Comparison of ENCODE assay signal across 23 cellular contexts in the genomic region with DNA sequence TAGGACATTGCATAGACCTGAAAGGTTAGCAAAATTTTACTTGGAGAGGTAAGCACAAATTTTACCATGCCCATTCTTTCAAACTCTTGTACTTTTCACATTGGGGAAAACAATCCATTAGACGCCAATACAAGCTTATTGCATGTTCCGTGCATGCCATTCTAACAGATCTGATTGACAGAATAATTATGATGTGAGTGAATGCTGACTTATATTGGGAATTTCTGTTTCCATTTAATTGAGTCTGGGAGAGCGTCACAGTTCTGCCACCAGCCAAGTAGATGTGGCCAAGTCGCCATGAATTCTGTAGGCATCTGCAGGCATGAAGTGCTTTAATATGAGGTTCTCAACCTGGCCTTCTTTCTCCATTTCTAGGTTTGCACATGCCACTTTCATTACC.
"Had no signal": no experiment of that assay in that cellular context is flagged by ENCODE, and none has a peak within 500 bp of the region (broad histone marks: within the 10 kb centered on the region; RNA-seq: fewer than 3 reads in every experiment).

No MANE protein-coding gene starts in this region.

- H3K9me3 ChIP-seq: colonic mucosa, esophagus muscularis mucosa, esophagus squamous epithelium, gastrocnemius medialis, gastroesophageal sphincter, heart left ventricle, heart right ventricle had no signal

- H3K27me3 ChIP-seq: colonic mucosa, esophagus muscularis mucosa, esophagus squamous epithelium, gastrocnemius medialis, heart left ventricle had no signal

- H3K27ac ChIP-seq: colonic mucosa, coronary artery, dorsolateral prefrontal cortex, epithelial cell of prostate, esophagus muscularis mucosa, esophagus squamous epithelium, gastrocnemius medialis, gastroesophageal sphincter, heart left ventricle, heart right ventricle had no signal

- H3K36me3 ChIP-seq: colonic mucosa, esophagus muscularis mucosa, esophagus squamous epithelium, gastrocnemius medialis, gastroesophageal sphincter, heart left ventricle, heart right ventricle had no signal

- H3K4me1 ChIP-seq: colonic mucosa, esophagus muscularis mucosa, gastrocnemius medialis, gastroesophageal sphincter, heart left ventricle, heart right ventricle had no signal

- DNase-seq: colonic mucosa; cortex of kidney; dermis blood vessel endothelial cell; dorsolateral prefrontal cortex; effector CD4-positive, alpha-beta T cell; effector CD8-positive, alpha-beta T cell; effector memory CD4-positive, alpha-beta T cell; effector memory CD8-positive, alpha-beta T cell; endodermal cell; erythroblast; esophagus squamous epithelium; foreskin fibroblast; foreskin melanocyte; gastrocnemius medialis; glutamatergic neuron; head of caudate nucleus; heart left ventricle; heart right ventricle had no signal

- ATAC-seq: effector memory CD8-positive, alpha-beta T cell; esophagus mucosa; gastrocnemius medialis; gastroesophageal sphincter; heart right ventricle had no signal

- H3K4me3 ChIP-seq: colonic mucosa, coronary artery, dorsolateral prefrontal cortex, esophagus muscularis mucosa, esophagus squamous epithelium, gastrocnemius medialis, gastroesophageal sphincter, heart left ventricle, heart right ventricle had no signal
